24 cellular contexts compared by ENCODE assay signal in the genomic region with DNA sequence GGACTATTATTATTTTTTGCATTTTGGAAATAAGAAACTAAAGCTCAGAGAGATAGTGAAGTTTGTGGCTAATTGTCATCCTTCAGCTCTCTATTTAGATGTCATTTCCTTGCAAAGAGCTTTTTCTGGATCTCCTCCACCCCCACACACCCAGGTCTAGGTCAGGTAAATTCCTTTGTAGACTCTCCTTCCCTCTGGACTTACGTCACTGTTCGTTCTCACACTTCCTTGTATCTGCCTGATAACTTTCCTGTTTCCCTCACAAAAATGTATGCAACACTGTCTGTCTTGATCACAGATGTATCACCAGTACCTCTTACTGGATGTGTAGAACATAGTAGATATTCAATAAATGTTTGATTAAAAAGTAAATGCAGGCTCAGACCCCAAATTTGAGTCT.
"Had no signal": no experiment of that assay in that cellular context is flagged by ENCODE, and none has a peak within 500 bp of the region (broad histone marks: within the 10 kb centered on the region; RNA-seq: fewer than 3 reads in every experiment).

No MANE protein-coding gene starts in this region.

- H3K27ac ChIP-seq: brain microvascular endothelial cell, esophagus squamous epithelium, ovary, skin epidermis, upper lobe of left lung had no signal

- ATAC-seq: activated T-cell treated with anti-CD3 and anti-CD28 coated beads, Interleukin-2, amount 50 U/mL, for 4 hours; activated T-helper 17 cell treated with anti-CD3 and anti-CD28 coated beads, Interleukin-2, amount 50 U/mL, for 72 hours; left ventricle myocardium superior; naive thymus-derived CD4-positive, alpha-beta T cell; sciatic nerve; stimulated activated effector memory CD8-positive, alpha-beta T cell treated with anti-CD3 and anti-CD28 coated beads, Interleukin-12 subunit alpha, Interleukin-12 subunit beta, amount 100 ng/mL, for 72 hours had no signal

- H3K27me3 ChIP-seq: brain microvascular endothelial cell, esophagus squamous epithelium, ovary, upper lobe of left lung had no signal

- H3K4me1 Mint-ChIP-seq: activated T-helper 17 cell treated with anti-CD3 and anti-CD28 coated beads, Interleukin-2, amount 50 U/mL, for 72 hours had no signal

- H3K9me3 ChIP-seq: esophagus squamous epithelium, ovary, upper lobe of left lung had no signal

- H3K4me3 ChIP-seq: esophagus squamous epithelium, ovary, skin epidermis, upper lobe of left lung had no signal

- H3K4me3 Mint-ChIP-seq: activated CD4-positive, alpha-beta memory T cell treated with anti-CD3 and anti-CD28 coated beads for 36 hours; activated CD4-positive, alpha-beta T cell treated with anti-CD3 and anti-CD28 coated beads, Interleukin-2, amount 10 ng/mL, durations not matched to agents 24 days and 14 days; activated T-cell treated with anti-CD3 and anti-CD28 coated beads, Interleukin-2, amount 50 U/mL, for 4 hours; activated T-helper 17 cell treated with anti-CD3 and anti-CD28 coated beads, Interleukin-2, amount 50 U/mL, for 72 hours; endodermal cell; naive thymus-derived CD4-positive, alpha-beta T cell; stimulated activated effector memory CD8-positive, alpha-beta T cell treated with anti-CD3 and anti-CD28 coated beads, Interleukin-12 subunit alpha, Interleukin-12 subunit beta, amount 100 ng/mL, for 72 hours; stimulated activated naive CD8-positive, alpha-beta T cell treated with anti-CD3 and anti-CD28 coated beads, Interleukin-15, Interleukin-2, amounts not matched to agents 100 ng/mL and 50 ng/mL, for 24 hours had no signal

- H3K9me3 Mint-ChIP-seq: activated CD4-positive, alpha-beta memory T cell treated with anti-CD3 and anti-CD28 coated beads for 36 hours; activated CD4-positive, alpha-beta T cell treated with anti-CD3 and anti-CD28 coated beads, Interleukin-2, amount 10 ng/mL, durations not matched to agents 24 days and 14 days; activated T-cell treated with anti-CD3 and anti-CD28 coated beads, Interleukin-2, amount 50 U/mL, for 4 hours; activated T-helper 17 cell treated with anti-CD3 and anti-CD28 coated beads, Interleukin-2, amount 50 U/mL, for 72 hours; endodermal cell; naive thymus-derived CD4-positive, alpha-beta T cell; stimulated activated effector memory CD8-positive, alpha-beta T cell treated with anti-CD3 and anti-CD28 coated beads, Interleukin-12 subunit alpha, Interleukin-12 subunit beta, amount 100 ng/mL, for 72 hours; stimulated activated naive CD8-positive, alpha-beta T cell treated with anti-CD3 and anti-CD28 coated beads, Interleukin-15, Interleukin-2, amounts not matched to agents 100 ng/mL and 50 ng/mL, for 24 hours had no signal

- DNase-seq: activated CD4-positive, alpha-beta memory T cell treated with anti-CD3 and anti-CD28 coated beads for 36 hours; activated CD4-positive, alpha-beta T cell treated with anti-CD3 and anti-CD28 coated beads, Interleukin-2, amount 10 ng/mL, durations not matched to agents 24 days and 14 days; activated CD4-positive, CD25-positive, alpha-beta regulatory T cell treated with anti-CD3 and anti-CD28 coated beads, Interleukin-2, amount 50 U/mL, for 72 hours; activated CD8-positive, alpha-beta memory T cell treated with anti-CD3 and anti-CD28 coated beads, Interleukin-2, amount 50 U/mL, for 4 hours; activated gamma-delta T cell treated with Interleukin-2 at 50 U/mL for 16 hours; activated naive CD4-positive, alpha-beta T cell treated with anti-CD3 and anti-CD28 coated beads, Interleukin-2, amount 50 U/mL, for 16 hours; activated T-cell treated with anti-CD3 and anti-CD28 coated beads, Interleukin-2, amount 50 U/mL, for 4 hours; amniotic stem cell; brain microvascular endothelial cell; central memory CD4-positive, alpha-beta T cell; endodermal cell; esophagus squamous epithelium; left ventricle myocardium superior; naive thymus-derived CD4-positive, alpha-beta T cell; ovary; retina; stimulated activated CD4-positive, alpha-beta T cell treated with anti-CD3 and anti-CD28 coated beads, Interleukin-4, amount 100 ng/mL, for 24 hours; T-helper 2 cell; upper lobe of left lung had no signal

- H3K36me3 ChIP-seq: brain microvascular endothelial cell, esophagus squamous epithelium, ovary, upper lobe of left lung had no signal

- H3K36me3 Mint-ChIP-seq: activated CD4-positive, alpha-beta memory T cell treated with anti-CD3 and anti-CD28 coated beads for 36 hours; naive thymus-derived CD4-positive, alpha-beta T cell; stimulated activated effector memory CD8-positive, alpha-beta T cell treated with anti-CD3 and anti-CD28 coated beads, Interleukin-12 subunit alpha, Interleukin-12 subunit beta, amount 100 ng/mL, for 72 hours had no signal

- H3K27ac Mint-ChIP-seq: activated CD4-positive, alpha-beta memory T cell treated with anti-CD3 and anti-CD28 coated beads for 36 hours; activated CD4-positive, alpha-beta T cell treated with anti-CD3 and anti-CD28 coated beads, Interleukin-2, amount 10 ng/mL, durations not matched to agents 24 days and 14 days; activated T-helper 17 cell treated with anti-CD3 and anti-CD28 coated beads, Interleukin-2, amount 50 U/mL, for 72 hours; endodermal cell; naive thymus-derived CD4-positive, alpha-beta T cell; stimulated activated effector memory CD8-positive, alpha-beta T cell treated with anti-CD3 and anti-CD28 coated beads, Interleukin-12 subunit alpha, Interleukin-12 subunit beta, amount 100 ng/mL, for 72 hours; stimulated activated naive CD8-positive, alpha-beta T cell treated with anti-CD3 and anti-CD28 coated beads, Interleukin-15, Interleukin-2, amounts not matched to agents 100 ng/mL and 50 ng/mL, for 24 hours had no signal
